In the genomic region with DNA sequence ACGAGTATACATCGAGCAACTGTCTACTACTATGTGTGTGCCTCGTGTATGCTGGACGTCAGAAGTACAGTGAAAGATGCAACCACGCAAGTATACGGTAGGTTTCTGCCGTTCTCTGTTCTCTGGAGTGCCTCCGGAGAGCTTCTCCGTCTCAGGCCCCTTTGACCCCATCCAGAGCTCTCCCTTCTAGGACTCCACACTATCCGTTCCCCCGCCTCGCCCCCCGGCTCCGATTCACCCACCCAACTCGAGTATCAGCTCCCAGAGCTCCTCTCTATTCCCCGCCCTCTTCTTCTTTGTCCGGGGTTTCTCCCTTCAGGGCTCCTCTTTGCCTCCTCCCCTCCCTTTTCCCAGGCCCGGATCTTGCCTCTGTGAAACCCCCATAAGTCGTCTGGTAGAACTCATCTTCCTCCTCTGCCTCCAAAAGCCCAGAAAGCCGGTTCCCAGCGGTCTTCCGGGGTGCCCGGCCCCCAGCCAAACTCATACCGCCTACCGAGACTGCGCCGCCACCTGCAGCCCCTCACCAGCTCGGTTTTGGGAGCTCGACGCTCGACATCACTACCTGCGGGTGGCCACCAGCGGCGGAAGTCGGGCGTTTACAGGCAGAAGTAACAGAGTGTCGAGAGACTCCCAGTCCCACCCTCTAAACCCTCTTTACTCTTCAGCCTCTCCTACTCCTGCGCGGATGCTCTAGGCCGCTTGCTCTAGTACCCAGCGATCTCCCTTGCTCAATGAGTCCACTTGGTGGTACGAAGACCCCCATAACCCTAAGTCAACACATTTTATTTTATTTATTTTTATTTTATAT, we compare ENCODE assay signal across 8 cellular contexts. TPM values are rescaled to one million over a fixed set of nuclear protein-coding genes. Genes with fewer than 3 reads are reported as not detected.
DNase-seq lines count a peak whose midpoint lies in the region; ATAC-seq and TF ChIP-seq lines count a peak whose summit lies in the region.

A gene with protein sequence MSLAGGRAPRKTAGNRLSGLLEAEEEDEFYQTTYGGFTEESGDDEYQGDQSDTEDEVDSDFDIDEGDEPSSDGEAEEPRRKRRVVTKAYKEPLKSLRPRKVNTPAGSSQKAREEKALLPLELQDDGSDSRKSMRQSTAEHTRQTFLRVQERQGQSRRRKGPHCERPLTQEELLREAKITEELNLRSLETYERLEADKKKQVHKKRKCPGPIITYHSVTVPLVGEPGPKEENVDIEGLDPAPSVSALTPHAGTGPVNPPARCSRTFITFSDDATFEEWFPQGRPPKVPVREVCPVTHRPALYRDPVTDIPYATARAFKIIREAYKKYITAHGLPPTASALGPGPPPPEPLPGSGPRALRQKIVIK (minus strand): TSS at position 560 of the 808 bp plus-strand sequence. CDS start 76 bp downstream, at position 484.

- DNase-seq in DMS114 treated with DMSO at 0.1 percent for 48 hours (lab: John Stamatoyannopoulos, UW; ENCODE audit: unreplicated experiment), result peak; percentile 97
- peak; percentile 92 for DNase-seq in KBM-7
- peak; percentile 80 for DNase-seq in PC-9
- peak; percentile 82 for DNase-seq in activated T-cell treated with anti-CD3 and anti-CD28 coated beads for 48 hours (ENCODE audit: low read depth)
- no peak for DNase-seq in epithelial cell of proximal tubule (ENCODE audit: low read depth)
- DNase-seq in stimulated activated CD8-positive, alpha-beta memory T cell treated with anti-CD3 and anti-CD28 coated beads, Interleukin-4, amount 100 ng/mL, for 48 hours, result peak; percentile 87

- POLR2A ChIA-PET in PC-9 (lab: Charles Lee; ENCODE audit: unreplicated experiment), result interaction anchor here (0.6 to 1.3 kb wide), 5 partner anchors 14 to 622 kb away, joined by 3 to 10 read pairs (median 6); no protein-coding TSS in a partner anchor

- intact Hi-C loops in PC-9 (cut with micrococcal nuclease; ENCODE audit: unreplicated experiment), result loop anchor here (10.0 kb wide), 2 partner anchors 355 to 845 kb away; partner anchors contain the start of genes S100A11 and TUFT1

- CTCF ChIA-PET in PC-9 (lab: Charles Lee), result interaction anchor here (0.6 to 1.0 kb wide), 5 partner anchors 62 to 650 kb away, joined by 3 to 4 read pairs (median 3); partner anchors contain the start of gene C2CD4D

- no peaks in the 10 kb centered on the region for H3K9me3 ChIP-seq in PC-9 (ENCODE audit: insufficient read depth, low read depth)
- H3K9me3 ChIP-seq in mucosa of rectum (ENCODE audit: control insufficient read depth in 2 of 2, low read length in 2 of 2), result no peaks in the 10 kb centered on the region

- H3K36me3 ChIP-seq in PC-9 (ENCODE audit: low read depth) (peaks cover 8% of the 10 kb centered on the region; the same call in 1 of the 2 replicates), mucosa of rectum (ENCODE audit: control insufficient read depth in 2 of 2, insufficient read depth in 2 of 2, low read length in 2 of 2) (peaks cover 7 to 9% of the 10 kb centered on the region in 2 donors)

- H3K9me2 ChIP-seq in PC-9 (ENCODE audit: insufficient read depth), result no peaks in the 10 kb centered on the region

- peaks cover 26% of the 10 kb centered on the region for H3K4me1 ChIP-seq in PC-9 (replicated peaks; ENCODE audit: insufficient read depth)
- peaks cover 10% of the 10 kb centered on the region in 2 donors for H3K4me1 ChIP-seq in mucosa of rectum (ENCODE audit: control insufficient read depth in 2 of 2, insufficient read depth in 2 of 2, low read length in 2 of 2)

- TF ChIP-seq CTCF in PC-9 (conservative IDR thresholded peaks at IDR 0.05) (no peak; the same call in 1 of the 2 replicates), epithelial cell of proximal tubule (conservative IDR thresholded peaks at IDR 0.05; ENCODE audit: low read depth, low read length) (no peak)

- no TSS peak for BruUV-seq in PC-9 (replicated peaks; lab: Mats Ljungman, UMichigan)

- H4K20me1 ChIP-seq in PC-9 (ENCODE audit: insufficient read depth), result no peaks in the 10 kb centered on the region

- in situ Hi-C loops in KBM-7 (cut with MboI; ENCODE audit: low pct_unique_long_range_greater_than_20kb, low sequenced_read_pairs), result no loop called here

- H2AFZ ChIP-seq in PC-9, result peak within 1 kb of the TSS; percentile 75

- peak within 1 kb of the TSS; percentile 83 for H3K4me2 ChIP-seq in PC-9

- peaks cover 33% of the 10 kb centered on the region for H3F3A ChIP-seq in PC-9 (ENCODE audit: insufficient read depth, low read depth)

- peak; percentile 90 for ATAC-seq in GM21576 (IDR thresholded peaks at IDR 0.05; ENCODE audit: unreplicated experiment)

- H3K27me3 ChIP-seq in PC-9 (ENCODE audit: insufficient read depth, low read depth), result no peaks in the 10 kb centered on the region
- H3K27me3 ChIP-seq in mucosa of rectum (ENCODE audit: control insufficient read depth in 2 of 2, insufficient read depth in 2 of 2, low read length in 2 of 2), result no peaks in the 10 kb centered on the region

- peaks cover 42% of the 10 kb centered on the region for H3K79me2 ChIP-seq in PC-9 (ENCODE audit: low read depth)

- peak within 1 kb of the TSS; percentile 72 for H3K27ac ChIP-seq in PC-9
- H3K27ac ChIP-seq in mucosa of rectum (ENCODE audit: low read depth in 2 of 2, low read length in 2 of 2), result peak within 1 kb of the TSS; percentile 73 to 75

- peak within 1 kb of the TSS; percentile 89 to 92 for H3K9ac ChIP-seq in mucosa of rectum (ENCODE audit: low read depth in 1 of 2, low read length in 2 of 2)

- H3K4me3 ChIP-seq in PC-9 (peak within 1 kb of the TSS; percentile 71), epithelial cell of proximal tubule (ENCODE audit: low read depth, low read length) (peak within 1 kb of the TSS; percentile 83), mucosa of rectum (ENCODE audit: low read length in 2 of 2) (peak within 1 kb of the TSS; percentile 85 to 94)

RNA-seq across cellular contexts. Expression of the gene that starts here (rescaled TPM):
- total RNA-seq in PC-9 (2021), result 63.9 and 72.5 TPM in 2 replicates
- total RNA-seq in epithelial cell of proximal tubule, result 68.6 and 87.0 TPM in 2 replicates
